20 cellular contexts compared by ENCODE assay signal in the genomic region with DNA sequence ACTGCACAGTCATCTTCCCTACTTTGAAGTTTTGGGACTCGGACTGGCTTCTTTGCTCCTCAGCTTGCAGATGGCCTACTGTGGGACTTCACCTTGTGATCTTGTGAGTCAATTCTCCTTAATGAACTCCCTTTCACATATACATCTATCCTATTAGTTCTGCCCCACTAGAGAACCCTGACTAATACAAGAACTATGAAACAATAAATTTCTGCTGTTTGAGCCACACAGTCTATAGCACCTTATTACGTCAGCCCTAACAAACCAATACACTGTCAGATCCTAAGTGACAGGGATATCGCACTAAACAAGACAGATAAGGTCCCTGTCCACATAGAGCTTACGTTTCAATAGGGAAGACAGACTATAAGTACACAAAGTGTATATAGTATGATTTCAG.
A peak's percentile ranks its signal among the peaks of the same experiment; 100 is the strongest.
DNase-seq lines count a peak whose midpoint lies in the region; ATAC-seq, FAIRE-seq and TF ChIP-seq lines count a peak whose summit lies in the region.
"Had no signal": no experiment of that assay in that cellular context is flagged by ENCODE, and none has a peak within 500 bp of the region (broad histone marks: within the 10 kb centered on the region; RNA-seq: fewer than 3 reads in every experiment).

No MANE protein-coding gene starts in this region.

- H3K79me2 ChIP-seq in astrocyte (ENCODE audit: insufficient read depth, low read length) = no peaks in the 10 kb centered on the region

- no peak overlapping the region for H2AFZ ChIP-seq in astrocyte (ENCODE audit: low read depth, low read length)
- H2AFZ ChIP-seq: GM23248 had no signal

- no peaks in the 10 kb centered on the region for H4K20me1 ChIP-seq in astrocyte (ENCODE audit: insufficient read depth, low read length)

- no peak overlapping the region for H3K9ac ChIP-seq in astrocyte (ENCODE audit: low read length)
- H3K9ac ChIP-seq: GM23248 had no signal

- H3K9me3 ChIP-seq in astrocyte (ENCODE audit: insufficient read depth, low read depth, low read length) = no peaks in the 10 kb centered on the region
- H3K9me3 ChIP-seq in left lung = no peaks in the 10 kb centered on the region
- H3K9me3 ChIP-seq: A549, Caco-2 had no signal

- peaks cover 4% of the 10 kb centered on the region for H3K4me1 ChIP-seq in astrocyte (ENCODE audit: insufficient read depth, low read length)
- H3K4me1 ChIP-seq in left lung = peaks cover 0 to 6% of the 10 kb centered on the region in 2 donors

- H3K27ac ChIP-seq in astrocyte (ENCODE audit: low read depth, low read length) (no peak overlapping the region), left lung (no peak overlapping the region)
- H3K27ac ChIP-seq: 22Rv1, C4-2B, GM23248, HL-60 had no signal

- H3K4me1 Mint-ChIP-seq in astrocyte (ENCODE audit: low read depth, unreplicated experiment) (peaks cover 8% of the 10 kb centered on the region), WTC11 (peaks cover 16% of the 10 kb centered on the region)

- H3K27me3 ChIP-seq in astrocyte (ENCODE audit: insufficient read depth, low read length) (no peaks in the 10 kb centered on the region), left lung (no peaks in the 10 kb centered on the region)

- H3K27ac Mint-ChIP-seq in astrocyte (ENCODE audit: unreplicated experiment) (no peak overlapping the region), WTC11 (no peak overlapping the region)
- H3K27ac Mint-ChIP-seq: CD4-positive, alpha-beta T cell had no signal

- H3K4me3 Mint-ChIP-seq in astrocyte (ENCODE audit: unreplicated experiment) (no peak overlapping the region), WTC11 (no peak overlapping the region)
- H3K4me3 Mint-ChIP-seq: CD4-positive, alpha-beta T cell had no signal

- no peaks in the 10 kb centered on the region for H3K36me3 ChIP-seq in astrocyte (ENCODE audit: insufficient read depth, low read length)
- no peaks in the 10 kb centered on the region for H3K36me3 ChIP-seq in left lung

- H3K27me3 Mint-ChIP-seq in astrocyte (ENCODE audit: low read depth, unreplicated experiment) (peaks cover 10% of the 10 kb centered on the region), WTC11 (ENCODE audit: low read depth) (no peaks in the 10 kb centered on the region)
- H3K27me3 Mint-ChIP-seq: CD4-positive, alpha-beta T cell had no signal

- intact Hi-C loops in left lung (cut with DNase I) (no loop called here), posterior vena cava (cut with DNase I) (no loop called here)

- FAIRE-seq in astrocyte (lab: Jason Lieb, UNC) = no peak
- FAIRE-seq: A549, D721Med, K562 had no signal

- no peak for ATAC-seq in WTC11
- ATAC-seq in left lung = no peak
- ATAC-seq: A549, K562 had no signal

- POLR2A ChIA-PET in WTC11 (lab: Charles Lee) = no interaction called here

- no peak for TF ChIP-seq CTCF in astrocyte (IDR thresholded peaks at IDR 0.05; ENCODE audit: insufficient read depth, low read depth, low read length)
- no peak for TF ChIP-seq CTCF in retinal pigment epithelial cell (conservative IDR thresholded peaks at IDR 0.05; ENCODE audit: low read depth, low read length)
- TF ChIP-seq CTCF in WTC11 (IDR thresholded peaks at IDR 0.05) = no peak
- TF ChIP-seq CTCF in left lung (IDR thresholded peaks at IDR 0.05) = no peak

- H3K9me3 Mint-ChIP-seq in astrocyte (ENCODE audit: unreplicated experiment) (no peaks in the 10 kb centered on the region), WTC11 (peaks cover 5% of the 10 kb centered on the region; the same call in 1 of the 2 replicates)

- DNase-seq in EH (ENCODE audit: low read depth) (peak; percentile 10), astrocyte (ENCODE audit: low read depth) (peak; percentile 27), islet precursor cell (peak; percentile 9), retinal pigment epithelial cell (ENCODE audit: low read depth) (peak; percentile 78), WTC11 (ENCODE audit: low spot score) (no peak), left lung (no peak), posterior vena cava (ENCODE audit: low spot score) (no peak)
- DNase-seq: AML-193; Caco-2; CD4-positive, alpha-beta T cell; GF-D8; GM23248; HCEC 1CT; IMR-90 had no signal

- CTCF ChIA-PET in WTC11 (lab: Charles Lee) = no interaction called here

- no peak overlapping the region for H3K4me3 ChIP-seq in astrocyte (ENCODE audit: insufficient read depth, low read depth, low read length)
- no peak overlapping the region for H3K4me3 ChIP-seq in retinal pigment epithelial cell (ENCODE audit: low read length)
- H3K4me3 ChIP-seq in left lung = no peak overlapping the region
- H3K4me3 ChIP-seq: A549, GM23248, K562 had no signal

- H3K36me3 Mint-ChIP-seq in astrocyte (ENCODE audit: low read depth, unreplicated experiment) = no peaks in the 10 kb centered on the region
- H3K36me3 Mint-ChIP-seq in WTC11 = no peaks in the 10 kb centered on the region

- no peak overlapping the region for H3K4me2 ChIP-seq in astrocyte (ENCODE audit: low read length)
- H3K4me2 ChIP-seq: A549 had no signal

TF ChIP-seq in WTC11, 78 proteins besides CTCF, POLR2A, EP300 and RAD21:
- no peak for TF ChIP-seq SMAD3 (CRISPR knock-in tag; IDR thresholded peaks at IDR 0.05; ENCODE audit: borderline replicate concordance)
- TF ChIP-seq, protein P1, sequence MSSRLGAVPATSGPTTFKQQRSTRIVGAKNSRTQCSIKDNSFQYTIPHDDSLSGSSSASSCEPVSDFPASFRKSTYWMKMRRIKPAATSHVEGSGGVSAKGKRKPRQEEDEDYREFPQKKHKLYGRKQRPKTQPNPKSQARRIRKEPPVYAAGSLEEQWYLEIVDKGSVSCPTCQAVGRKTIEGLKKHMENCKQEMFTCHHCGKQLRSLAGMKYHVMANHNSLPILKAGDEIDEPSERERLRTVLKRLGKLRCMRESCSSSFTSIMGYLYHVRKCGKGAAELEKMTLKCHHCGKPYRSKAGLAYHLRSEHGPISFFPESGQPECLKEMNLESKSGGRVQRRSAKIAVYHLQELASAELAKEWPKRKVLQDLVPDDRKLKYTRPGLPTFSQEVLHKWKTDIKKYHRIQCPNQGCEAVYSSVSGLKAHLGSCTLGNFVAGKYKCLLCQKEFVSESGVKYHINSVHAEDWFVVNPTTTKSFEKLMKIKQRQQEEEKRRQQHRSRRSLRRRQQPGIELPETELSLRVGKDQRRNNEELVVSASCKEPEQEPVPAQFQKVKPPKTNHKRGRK (CRISPR knock-in tag; IDR thresholded peaks at IDR 0.05; ENCODE audit: borderline replicate concordance) = no peak
- TF ChIP-seq, protein P2, sequence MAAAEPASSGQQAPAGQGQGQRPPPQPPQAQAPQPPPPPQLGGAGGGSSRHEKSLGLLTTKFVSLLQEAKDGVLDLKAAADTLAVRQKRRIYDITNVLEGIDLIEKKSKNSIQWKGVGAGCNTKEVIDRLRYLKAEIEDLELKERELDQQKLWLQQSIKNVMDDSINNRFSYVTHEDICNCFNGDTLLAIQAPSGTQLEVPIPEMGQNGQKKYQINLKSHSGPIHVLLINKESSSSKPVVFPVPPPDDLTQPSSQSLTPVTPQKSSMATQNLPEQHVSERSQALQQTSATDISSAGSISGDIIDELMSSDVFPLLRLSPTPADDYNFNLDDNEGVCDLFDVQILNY (CRISPR knock-in tag; IDR thresholded peaks at IDR 0.05) = no peak
- TF ChIP-seq SP1 (CRISPR knock-in tag; conservative IDR thresholded peaks at IDR 0.05) = no peak
- no peak for TF ChIP-seq SOX15 (CRISPR knock-in tag; IDR thresholded peaks at IDR 0.05)
- no peak for TF ChIP-seq TCF7 (CRISPR knock-in tag; IDR thresholded peaks at IDR 0.05; ENCODE audit: low read depth)
- no peak for TF ChIP-seq ZNF423 (CRISPR knock-in tag; IDR thresholded peaks at IDR 0.05)
- TF ChIP-seq IRF2 (CRISPR knock-in tag; IDR thresholded peaks at IDR 0.05; ENCODE audit: borderline replicate concordance, low read depth) = no peak
- no peak for TF ChIP-seq NFYB (CRISPR knock-in tag; conservative IDR thresholded peaks at IDR 0.05; ENCODE audit: low read depth)
- TF ChIP-seq NFE2L1 (CRISPR knock-in tag; IDR thresholded peaks at IDR 0.05) = no peak
- no peak for TF ChIP-seq GABPB1 (CRISPR knock-in tag; IDR thresholded peaks at IDR 0.05)
- TF ChIP-seq NFATC4 (CRISPR knock-in tag; IDR thresholded peaks at IDR 0.05) = no peak

Comparison
In these comparisons a context has a peak if more than half of its experiments do, and no peak if none do; other contexts are left out.
1. DNase-seq: peak in EH (single experiment), astrocyte (single experiment), islet precursor cell (single experiment) and retinal pigment epithelial cell (single experiment); none in WTC11 (single experiment), left lung (0 of 2) and posterior vena cava (single experiment).